1 cellular context compared by ENCODE assay signal in the genomic region with DNA sequence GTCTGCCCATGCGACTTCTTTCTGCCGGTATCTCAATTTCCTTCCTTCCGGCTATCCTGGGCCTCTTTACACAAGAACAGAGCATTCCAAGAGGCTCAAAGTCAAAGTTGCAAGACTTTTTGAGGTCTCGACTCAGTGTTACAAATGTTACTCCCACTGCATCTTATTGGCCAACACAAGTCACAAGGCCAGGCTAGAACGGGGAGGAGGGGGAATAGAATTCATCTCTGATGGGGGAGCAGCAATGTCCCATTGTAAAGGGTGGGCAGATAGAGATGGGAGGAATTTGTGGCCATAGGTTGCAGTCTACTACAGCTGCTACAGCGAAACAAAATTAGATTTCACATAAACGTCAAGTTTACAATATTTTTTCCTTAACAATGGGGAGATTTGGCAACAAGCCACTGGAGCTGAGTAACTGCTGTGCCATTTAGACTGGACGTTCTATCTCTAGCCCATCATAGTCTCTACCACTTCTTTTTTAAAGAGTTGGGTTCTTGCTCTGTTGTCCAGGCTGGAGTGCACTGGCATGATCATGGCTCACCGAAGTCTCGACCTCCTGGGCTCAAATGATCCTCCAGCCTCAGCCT.
A peak's percentile ranks its signal among the peaks of the same experiment; 100 is the strongest.
TF ChIP-seq lines count a peak whose summit lies in the region.

No MANE protein-coding gene starts in this region.

TF ChIP-seq in WTC11, 78 proteins besides CTCF, POLR2A, EP300 and RAD21:
- TF ChIP-seq NFYB (CRISPR knock-in tag; conservative IDR thresholded peaks at IDR 0.05; ENCODE audit: low read depth) (peak; percentile 62), USF2 (CRISPR knock-in tag; IDR thresholded peaks at IDR 0.05) (peak; percentile 64), NR2C2 (CRISPR knock-in tag; IDR thresholded peaks at IDR 0.05) (no peak), SMAD4 (CRISPR knock-in tag; IDR thresholded peaks at IDR 0.05) (no peak)
- TF ChIP-seq, protein P1, sequence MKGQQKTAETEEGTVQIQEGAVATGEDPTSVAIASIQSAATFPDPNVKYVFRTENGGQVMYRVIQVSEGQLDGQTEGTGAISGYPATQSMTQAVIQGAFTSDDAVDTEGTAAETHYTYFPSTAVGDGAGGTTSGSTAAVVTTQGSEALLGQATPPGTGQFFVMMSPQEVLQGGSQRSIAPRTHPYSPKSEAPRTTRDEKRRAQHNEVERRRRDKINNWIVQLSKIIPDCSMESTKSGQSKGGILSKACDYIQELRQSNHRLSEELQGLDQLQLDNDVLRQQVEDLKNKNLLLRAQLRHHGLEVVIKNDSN (CRISPR knock-in tag; IDR thresholded peaks at IDR 0.05): 0 out of 2 replicates have a peak, but pooled peaks have one; percentile 29
